Comparison of ENCODE assay signal across 8 cellular contexts in the genomic region with DNA sequence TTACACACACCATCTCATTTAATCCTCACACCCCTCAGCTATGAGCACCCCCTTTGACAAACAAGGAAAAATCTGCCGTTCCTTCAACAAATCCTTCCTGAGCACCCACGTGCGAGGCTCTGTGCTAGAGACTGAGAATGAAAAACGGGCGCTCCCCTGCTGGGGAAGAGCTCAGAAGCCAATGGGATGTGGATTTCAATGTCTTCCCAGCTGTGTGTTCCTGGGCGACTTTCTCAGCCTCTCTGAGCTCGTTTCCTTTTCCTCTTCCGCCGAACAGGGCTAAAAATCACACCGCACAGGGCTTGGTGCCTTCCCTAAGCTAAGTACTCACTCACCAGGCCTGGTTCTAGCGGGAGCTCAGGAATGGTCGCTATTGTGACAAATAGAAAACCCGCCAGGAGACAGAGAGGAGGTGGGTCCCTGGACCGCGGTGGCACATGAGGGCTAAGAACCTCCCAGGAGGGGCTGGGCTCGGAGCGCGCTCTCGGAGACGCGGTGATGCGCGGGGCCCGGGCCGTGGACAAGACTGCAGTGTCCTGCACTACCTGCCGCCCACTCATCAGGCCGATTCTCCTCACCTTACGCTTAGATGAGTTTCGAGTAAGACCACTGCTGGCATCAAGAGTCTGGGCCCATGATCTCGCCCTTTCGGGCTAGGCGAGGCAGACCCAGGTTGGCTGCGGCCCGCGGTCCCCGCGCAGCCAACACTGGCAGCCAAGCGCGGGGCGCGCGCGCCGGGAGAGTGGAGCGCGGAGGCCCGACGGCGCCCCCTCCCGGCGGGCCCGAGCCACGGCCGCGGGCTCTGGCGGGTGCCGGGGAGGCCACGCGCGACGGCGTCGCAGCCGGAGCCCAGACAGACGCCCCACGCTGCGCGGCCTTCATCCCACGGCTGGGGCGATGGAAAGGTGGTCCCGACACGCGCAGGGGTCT. TPM values are rescaled to one million over a fixed set of nuclear protein-coding genes. Genes with fewer than 3 reads are reported as not detected.
A peak's percentile ranks its signal among the peaks of the same experiment; 100 is the strongest.
DNase-seq lines count a peak whose midpoint lies in the region; ATAC-seq, FAIRE-seq and TF ChIP-seq lines count a peak whose summit lies in the region.

No MANE protein-coding gene starts in this region.

- H3K9me3 Mint-ChIP-seq in CD14-positive monocyte: peaks cover 0 to 5% (median 1%) of the 10 kb centered on the region in 7 donors

- peak overlapping the region; percentile 78 to 91 for H3K4me3 Mint-ChIP-seq in CD14-positive monocyte

- H3K9me3 ChIP-seq in kidney (ENCODE audit: control insufficient read depth in 1 of 2, low read length in 2 of 2): no peaks in the 10 kb centered on the region

- FAIRE-seq in kidney (lab: Jason Lieb, UNC): no peak

- H3K36me3 Mint-ChIP-seq in CD14-positive monocyte: peaks cover 0 to 5% of the 10 kb centered on the region in 2 donors

- TF ChIP-seq CTCF in CD14-positive monocyte (IDR thresholded peaks at IDR 0.05) (peak; percentile 89), WI38 (IDR thresholded peaks at IDR 0.05; ENCODE audit: low read depth, low read length) (no peak), cardiac fibroblast (IDR thresholded peaks at IDR 0.05; ENCODE audit: low read depth, low read length) (peak; percentile 4), kidney (IDR thresholded peaks at IDR 0.05; ENCODE audit: borderline replicate concordance, extremely low read depth, insufficient read depth) (peak; percentile 47)

- intact Hi-C loops in CD14-positive monocyte (cut with micrococcal nuclease): no loop called here
- intact Hi-C loops in kidney (cut with DNase I): no loop called here

- H3K9ac ChIP-seq in kidney (ENCODE audit: low read length in 2 of 2): no peak overlapping the region

- peaks cover 39 to 52% (median 51%) of the 10 kb centered on the region in 3 donors for H3K27me3 Mint-ChIP-seq in CD14-positive monocyte (ENCODE audit: low read depth in 3 of 3)

- H3K27ac ChIP-seq in kidney (ENCODE audit: low read depth in 2 of 2, low read length in 2 of 2): no peak overlapping the region

- ATAC-seq in HG03342 (IDR thresholded peaks at IDR 0.05; ENCODE audit: unreplicated experiment): peak; percentile 27
- ATAC-seq in GM18873 (IDR thresholded peaks at IDR 0.05; ENCODE audit: low FRiP score, unreplicated experiment): no peak
- no peak for ATAC-seq in HG02840 (IDR thresholded peaks at IDR 0.05; ENCODE audit: low FRiP score, unreplicated experiment)

- peak overlapping the region in 1 of 7 donors; percentile 30 for H3K27ac Mint-ChIP-seq in CD14-positive monocyte

- H3K4me1 ChIP-seq in kidney (ENCODE audit: control insufficient read depth in 1 of 2, insufficient read depth in 1 of 2, low read depth in 1 of 2, low read length in 2 of 2): peaks cover 7 to 11% of the 10 kb centered on the region in 2 donors

- H3K36me3 ChIP-seq in kidney (ENCODE audit: control insufficient read depth in 1 of 2, insufficient read depth in 2 of 2, low read length in 2 of 2): no peaks in the 10 kb centered on the region

- DNase-seq in CD14-positive monocyte (ENCODE audit: low spot score) (no peak), cardiac fibroblast (ENCODE audit: low read depth in 2 of 2) (peak; percentile 38 to 42), kidney (peak; percentile 80)
- peak; percentile 34 to 38 for DNase-seq in stimulated activated CD4-positive, alpha-beta T cell treated with anti-CD3 and anti-CD28 coated beads, Interleukin-15, amount 100 ng/mL, for 1 hour (ENCODE audit: low read depth in 1 of 2, low spot score in 1 of 2)

- H3K4me1 Mint-ChIP-seq in CD14-positive monocyte: peaks cover 38% of the 10 kb centered on the region

- peak overlapping the region; percentile 41 for H3K4me3 ChIP-seq in WI38 (ENCODE audit: low read depth, low read length)
- H3K4me3 ChIP-seq in cardiac fibroblast (replicated peaks in 1 of 2; ENCODE audit: low read depth in 2 of 2, low read length in 2 of 2): peak overlapping the region; percentile 48 to 58
- H3K4me3 ChIP-seq in kidney (ENCODE audit: low read length in 2 of 2): peak overlapping the region; percentile 43 to 60

RNA-seq across cellular contexts. Expression of a gene that starts 17.0 kb away (rescaled TPM):
- not detected for polyA plus RNA-seq in CD14-positive monocyte
- not detected for total RNA-seq in kidney
- polyA plus RNA-seq in kidney (ENCODE audit: insufficient read depth, low read depth, low replicate concordance): not detected

RNA-seq across cellular contexts. Expression of a gene that starts 26.6 kb away (rescaled TPM):
- 10 to 100 TPM in 1 of 2 donors, 1 to 10 TPM in 1; 4.4 to 11.2 TPM for polyA plus RNA-seq in CD14-positive monocyte
- 23.5 TPM for total RNA-seq in kidney
- polyA plus RNA-seq in kidney (ENCODE audit: insufficient read depth, low read depth, low replicate concordance): 12.8 TPM

RNA-seq across cellular contexts. Expression of a gene that starts 57.0 kb away (rescaled TPM):
- polyA plus RNA-seq in CD14-positive monocyte (under 1 TPM in 1 of 2 donors, not detected in 1; 0.78 TPM), kidney (ENCODE audit: insufficient read depth, low read depth, low replicate concordance) (0.84 TPM)
- total RNA-seq in kidney: 1.9 TPM
